8 cellular contexts compared by ENCODE assay signal in genomic region chr13:94749162-94749561, GRCh38. TPM values are rescaled to one million over a fixed set of nuclear protein-coding genes. Genes with fewer than 3 reads are reported as not detected.
"Had no signal": no experiment of that assay in that cellular context is flagged by ENCODE, and none has a peak within 500 bp of the region (broad histone marks: within the 10 kb centered on the region; RNA-seq: fewer than 3 reads in every experiment).

No MANE protein-coding gene starts in this region.

- H3K9me3 Mint-ChIP-seq: H9, HFFc6, IgD-negative memory B cell had no signal

- DNase-seq: H9, HCEC 1CT, HFFc6, KG1 had no signal

- ATAC-seq: HepG2 had no signal

- H3K4me3 Mint-ChIP-seq: H9, HFFc6 had no signal

- H3K27ac ChIP-seq: HL-60 had no signal

- H3K4me1 Mint-ChIP-seq: IgD-negative memory B cell had no signal

- H3K36me3 Mint-ChIP-seq: IgD-negative memory B cell had no signal

- H3K27ac Mint-ChIP-seq: HFFc6, IgD-negative memory B cell had no signal

- FAIRE-seq: HepG2 had no signal

- H3K27me3 Mint-ChIP-seq: IgD-negative memory B cell had no signal

RNA-seq across cellular contexts. Expression of gene SOX21, which starts 36.8 kb away (rescaled TPM):
- total RNA-seq: H4, HepG2, HFFc6 had no signal
- polyA plus RNA-seq: HepG2, IgD-negative memory B cell had no signal
